7 cellular contexts compared by ENCODE assay signal in the genomic region with DNA sequence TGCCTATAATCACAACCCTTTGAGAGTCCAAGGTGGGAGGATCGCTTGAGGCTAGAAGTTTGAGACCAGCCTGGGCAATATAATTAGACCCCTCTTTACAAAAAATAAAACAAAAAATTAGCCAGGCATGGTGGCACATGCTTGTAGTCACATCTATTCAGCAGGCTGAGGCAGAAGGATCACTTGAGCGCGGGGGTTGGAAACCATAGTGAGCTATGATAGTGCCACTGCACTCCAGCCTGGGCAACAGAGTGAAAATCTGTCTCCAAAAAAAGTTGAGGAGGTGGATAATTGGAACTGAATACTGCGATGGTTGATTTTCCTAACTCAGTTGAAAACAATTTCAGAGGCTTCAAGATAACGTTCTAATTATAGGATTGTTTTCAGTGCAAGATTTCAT. TPM values are rescaled to one million over a fixed set of nuclear protein-coding genes. Genes with fewer than 3 reads are reported as not detected.
"Had no signal": no experiment of that assay in that cellular context is flagged by ENCODE, and none has a peak within 500 bp of the region (broad histone marks: within the 10 kb centered on the region; RNA-seq: fewer than 3 reads in every experiment).

No MANE protein-coding gene starts in this region.

- ATAC-seq: HCT116, K562 had no signal

- H3K4me3 Mint-ChIP-seq: HFFc6 had no signal

- H3K27ac Mint-ChIP-seq: HFFc6 had no signal

- DNase-seq: GOT3, H7, HFFc6, IMR-90 had no signal

- H3K9me3 Mint-ChIP-seq: HFFc6 had no signal

RNA-seq across cellular contexts. Expression of a gene that starts 52.6 kb away (rescaled TPM):
- total RNA-seq: HT-29 had no signal
